8 cellular contexts compared by ENCODE assay signal in genomic region chr7:143836088-143836487, GRCh38.
DNase-seq lines count a peak whose midpoint lies in the region; ATAC-seq, FAIRE-seq and TF ChIP-seq lines count a peak whose summit lies in the region.
"Not testable (repeated sequence)": the region's sequence is repeated elsewhere in the genome, so short reads cannot be mapped to it uniquely, and the experiment has no call there.

No MANE protein-coding gene starts in this region.

- not testable (repeated sequence) for H3K36me3 Mint-ChIP-seq in activated naive CD8-positive, alpha-beta T cell treated with anti-CD3 and anti-CD28 coated beads, Interleukin-2, amount 10 ng/mL, durations not matched to agents 7 days and 5 days; stimulated activated memory B cell treated with anti-CD40 and anti-IgM and Interleukin-4, amounts not matched to agents 10 μg/mL and 1 μg/mL and 100 μg/mL, for 72 hours

- not testable (repeated sequence) for H3K9me3 Mint-ChIP-seq in activated naive CD8-positive, alpha-beta T cell treated with anti-CD3 and anti-CD28 coated beads, Interleukin-2, amount 10 ng/mL, durations not matched to agents 7 days and 5 days; stimulated activated memory B cell treated with anti-CD40 and anti-IgM and Interleukin-4, amounts not matched to agents 10 μg/mL and 1 μg/mL and 100 μg/mL, for 72 hours

- not testable (repeated sequence) for H3K27me3 Mint-ChIP-seq in activated naive CD8-positive, alpha-beta T cell treated with anti-CD3 and anti-CD28 coated beads, Interleukin-2, amount 10 ng/mL, durations not matched to agents 7 days and 5 days; stimulated activated memory B cell treated with anti-CD40 and anti-IgM and Interleukin-4, amounts not matched to agents 10 μg/mL and 1 μg/mL and 100 μg/mL, for 72 hours

- not testable (repeated sequence) for TF ChIP-seq POLR2A in GM12891 (IDR thresholded peaks at IDR 0.05; ENCODE audit: low read depth, low read length)

- in situ Hi-C loops in Panc1 (cut with HindIII; ENCODE audit: low pct_unique_long_range_greater_than_20kb, low sequenced_read_pairs): not testable (repeated sequence)

- not testable (repeated sequence) for H3K27ac ChIP-seq in Panc1 (ENCODE audit: low read length)

- H3K27me3 ChIP-seq in Panc1 (ENCODE audit: control insufficient read depth, insufficient read depth, low read length): not testable (repeated sequence)

- POLR2A ChIA-PET in Panc1 (lab: Charles Lee); activated naive CD8-positive, alpha-beta T cell treated with anti-CD3 and anti-CD28 coated beads, Interleukin-2, amount 10 ng/mL, durations not matched to agents 7 days and 5 days (lab: Charles Lee): not testable (repeated sequence)

- H3K9me3 ChIP-seq in Panc1 (ENCODE audit: control insufficient read depth, insufficient read depth, low read depth, low read length): not testable (repeated sequence)

- intact Hi-C loops in Panc1 (cut with micrococcal nuclease; ENCODE audit: unreplicated experiment); left colon (cut with DNase I, micrococcal nuclease): not testable (repeated sequence)

- CTCF ChIA-PET in Panc1 (lab: Charles Lee): not testable (repeated sequence)

- not testable (repeated sequence) for H3K36me3 ChIP-seq in Panc1 (ENCODE audit: control insufficient read depth, insufficient read depth, low read length)

- peak; percentile 45 for ATAC-seq in GM19395 (IDR thresholded peaks at IDR 0.05; ENCODE audit: unreplicated experiment)
- peak; percentile 26 for ATAC-seq in HG03103 (IDR thresholded peaks at IDR 0.05; ENCODE audit: low read depth, unreplicated experiment)
- ATAC-seq in Panc1: peak; percentile 5; the same call in 1 of the 2 replicates
- ATAC-seq in activated naive CD8-positive, alpha-beta T cell treated with anti-CD3 and anti-CD28 coated beads, Interleukin-2, amount 10 ng/mL, durations not matched to agents 7 days and 5 days (ENCODE audit: low read depth): peak; percentile 34
- ATAC-seq in left colon: peak; percentile 13
- ATAC-seq in stimulated activated memory B cell treated with anti-CD40 and anti-IgM and Interleukin-4, amounts not matched to agents 10 μg/mL and 1 μg/mL and 100 μg/mL, for 72 hours: peak; percentile 68

- FAIRE-seq in GM12891 (lab: Jason Lieb, UNC): peak; percentile 73

- peak overlapping the region; percentile 38 for H3K4me3 ChIP-seq in HFF-Myc (replicated peaks; ENCODE audit: low read depth, low read length)
- H3K4me3 ChIP-seq in Panc1 (ENCODE audit: low read depth in 2 of 2, low read length in 2 of 2): peak overlapping the region in 1 of 2 experiments; percentile 32; a peak in 1 of 4 replicates

- not testable (repeated sequence) for BruUV-seq in Panc1 (replicated peaks; lab: Mats Ljungman, UMichigan)

- H3K4me1 ChIP-seq in Panc1 (ENCODE audit: control insufficient read depth, insufficient read depth, low read length): not testable (repeated sequence)

- DNase-seq in GM12891 (ENCODE audit: insufficient read length, low spot score); HFF-Myc (ENCODE audit: extremely low read depth, low read depth); Panc1 (ENCODE audit: low read depth, low spot score); activated naive CD8-positive, alpha-beta T cell treated with anti-CD3 and anti-CD28 coated beads, Interleukin-2, amount 10 ng/mL, durations not matched to agents 7 days and 5 days; left colon: not testable (repeated sequence)

- peak overlapping the region; percentile 77 for H3K4me3 Mint-ChIP-seq in activated naive CD8-positive, alpha-beta T cell treated with anti-CD3 and anti-CD28 coated beads, Interleukin-2, amount 10 ng/mL, durations not matched to agents 7 days and 5 days
- peak overlapping the region; percentile 83 for H3K4me3 Mint-ChIP-seq in stimulated activated memory B cell treated with anti-CD40 and anti-IgM and Interleukin-4, amounts not matched to agents 10 μg/mL and 1 μg/mL and 100 μg/mL, for 72 hours

- not testable (repeated sequence) for H3K4me1 Mint-ChIP-seq in activated naive CD8-positive, alpha-beta T cell treated with anti-CD3 and anti-CD28 coated beads, Interleukin-2, amount 10 ng/mL, durations not matched to agents 7 days and 5 days; stimulated activated memory B cell treated with anti-CD40 and anti-IgM and Interleukin-4, amounts not matched to agents 10 μg/mL and 1 μg/mL and 100 μg/mL, for 72 hours

- H3K27ac Mint-ChIP-seq in activated naive CD8-positive, alpha-beta T cell treated with anti-CD3 and anti-CD28 coated beads, Interleukin-2, amount 10 ng/mL, durations not matched to agents 7 days and 5 days: not testable (repeated sequence)
- H3K27ac Mint-ChIP-seq in stimulated activated memory B cell treated with anti-CD40 and anti-IgM and Interleukin-4, amounts not matched to agents 10 μg/mL and 1 μg/mL and 100 μg/mL, for 72 hours: peak overlapping the region; percentile 80

- not testable (repeated sequence) for TF ChIP-seq CTCF in HFF-Myc (IDR thresholded peaks at IDR 0.05; ENCODE audit: low read depth, low read length, missing control alignments); Panc1 (IDR thresholded peaks at IDR 0.05)

Comparison
In these comparisons a context has a peak if more than half of its experiments do, and no peak if none do; other contexts are left out.
1. ATAC-seq: peak in every context shown above with its lines; median percentile 68 in stimulated activated memory B cell treated with anti-CD40 and anti-IgM and Interleukin-4, amounts not matched to agents 10 μg/mL and 1 μg/mL and 100 μg/mL, for 72 hours; 45 in GM19395; 34 in activated naive CD8-positive, alpha-beta T cell treated with anti-CD3 and anti-CD28 coated beads, Interleukin-2, amount 10 ng/mL, durations not matched to agents 7 days and 5 days; 26 in HG03103; 13 in left colon; 5 in Panc1.